ENCODE assay signal across 25 cellular contexts in the genomic region with DNA sequence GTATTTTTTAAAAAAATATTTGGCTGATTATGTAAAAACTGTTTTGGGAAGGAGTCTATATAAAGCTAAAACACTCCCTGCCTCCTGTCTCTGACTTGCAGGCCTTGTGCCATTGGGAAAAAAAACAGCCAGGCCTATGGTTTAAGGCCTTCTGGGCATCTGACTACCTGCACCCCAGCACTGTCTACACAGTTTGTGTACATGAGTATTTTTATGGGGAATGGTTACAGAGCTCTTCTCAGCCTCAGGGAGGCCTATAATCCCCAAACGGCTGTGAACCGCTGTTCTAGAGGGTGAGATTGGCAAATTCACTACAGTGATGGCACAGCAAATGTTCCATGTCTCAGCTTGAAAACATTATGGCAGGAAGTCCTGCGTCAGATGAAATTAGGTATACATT.
DNase-seq lines count a peak whose midpoint lies in the region; ATAC-seq and TF ChIP-seq lines count a peak whose summit lies in the region.
"Had no signal": no experiment of that assay in that cellular context is flagged by ENCODE, and none has a peak within 500 bp of the region (broad histone marks: within the 10 kb centered on the region; RNA-seq: fewer than 3 reads in every experiment).

No MANE protein-coding gene starts in this region.

- H2BK15ac ChIP-seq in mesendoderm (replicated peaks; ENCODE audit: low read depth): no peak overlapping the region

- DNase-seq in caudate nucleus (lab: John Stamatoyannopoulos, UW) (no peak), fibroblast of villous mesenchyme (ENCODE audit: low read depth) (peak; percentile 71), mesendoderm (no peak), tibial artery (no peak), DMS53 (lab: John Stamatoyannopoulos, UW) (no peak)
- no peak for DNase-seq in CD8-positive, alpha-beta T cell
- DNase-seq in stimulated activated CD4-positive, alpha-beta T cell treated with anti-CD3 and anti-CD28 coated beads, Interleukin-4, amount 100 ng/mL, for 4 hours: no peak
- DNase-seq: Caco-2; CD4-positive, alpha-beta T cell; DMS 273 treated with DMSO at 0.1 percent for 48 hours; DND-41; GM23248; H9; HFFc6; KBM-7; NCI-H1105; NCI-H146; NCI-H2029; NCI-H226; NCI-H510A treated with DMSO at 0.1 percent for 48 hours; NCI-H748 treated with DMSO at 0.1 percent for 48 hours; SHP77 treated with DMSO at 0.1 percent for 48 hours had no signal

- no peaks in the 10 kb centered on the region for H3K79me2 ChIP-seq in mesendoderm (ENCODE audit: control insufficient read depth, insufficient read depth, low read length)

- H2AK5ac ChIP-seq in mesendoderm (ENCODE audit: low read length): no peak overlapping the region

- no peak overlapping the region for H3K56ac ChIP-seq in mesendoderm (ENCODE audit: low read length)

- H3K4ac ChIP-seq in mesendoderm (ENCODE audit: low read depth, low read length): no peak overlapping the region

- H3K4me3 Mint-ChIP-seq in CD8-positive, alpha-beta T cell: no peak overlapping the region
- H3K4me3 Mint-ChIP-seq: CD4-positive, alpha-beta T cell; H9; HFFc6 had no signal

- no peak overlapping the region for H4K8ac ChIP-seq in mesendoderm (ENCODE audit: low read depth, low read length)

- H3K9ac ChIP-seq in mesendoderm (ENCODE audit: low read length): no peak overlapping the region
- H3K9ac ChIP-seq: GM23248 had no signal

- no peaks in the 10 kb centered on the region for H3K9me3 ChIP-seq in tibial artery
- no peaks in the 10 kb centered on the region for H3K9me3 ChIP-seq in CD8-positive, alpha-beta T cell (ENCODE audit: low read length)
- H3K9me3 ChIP-seq: Caco-2 had no signal

- no peaks in the 10 kb centered on the region for H3K27me3 ChIP-seq in mesendoderm (ENCODE audit: insufficient read depth, low read length, poor library complexity)
- no peaks in the 10 kb centered on the region for H3K27me3 ChIP-seq in tibial artery
- no peaks in the 10 kb centered on the region for H3K27me3 ChIP-seq in CD8-positive, alpha-beta T cell (ENCODE audit: insufficient read depth, low read length)

- intact Hi-C loops in tibial artery (cut with DNase I; ENCODE audit: low total_unique reads): no loop called here
- intact Hi-C loops in CD8-positive, alpha-beta T cell (cut with DNase I, micrococcal nuclease): no loop called here

- H3K4me1 Mint-ChIP-seq in CD8-positive, alpha-beta T cell (ENCODE audit: low read depth): no peaks in the 10 kb centered on the region

- H3K79me1 ChIP-seq in mesendoderm (ENCODE audit: low read length): no peaks in the 10 kb centered on the region

- no peak overlapping the region for H3K4me2 ChIP-seq in mesendoderm (ENCODE audit: low read length)

- H3K27ac Mint-ChIP-seq in CD8-positive, alpha-beta T cell: no peak overlapping the region
- H3K27ac Mint-ChIP-seq: CD4-positive, alpha-beta T cell had no signal

- H3K9me3 Mint-ChIP-seq in CD8-positive, alpha-beta T cell: no peaks in the 10 kb centered on the region
- H3K9me3 Mint-ChIP-seq: CD4-positive, alpha-beta T cell; H9; HFFc6 had no signal

- POLR2A ChIA-PET in CD8-positive, alpha-beta T cell (lab: Charles Lee): no interaction called here

- peak overlapping the region; percentile 23 for H2BK120ac ChIP-seq in mesendoderm (ENCODE audit: low read depth, low read length)

- CTCF ChIA-PET in CD8-positive, alpha-beta T cell (lab: Charles Lee): no interaction called here

- H3K23ac ChIP-seq in mesendoderm (ENCODE audit: low read length): no peak overlapping the region

- no peak overlapping the region for H2BK5ac ChIP-seq in mesendoderm (ENCODE audit: low read length)

- H3K4me3 ChIP-seq in fibroblast of villous mesenchyme (ENCODE audit: low read depth, low read length): no peak overlapping the region
- no peak overlapping the region for H3K4me3 ChIP-seq in mesendoderm (ENCODE audit: low read length)
- H3K4me3 ChIP-seq in tibial artery: no peak overlapping the region
- H3K4me3 ChIP-seq in CD8-positive, alpha-beta T cell (ENCODE audit: low read depth, low read length): no peak overlapping the region
- H3K4me3 ChIP-seq: GM12878, GM23248 had no signal

- H3K36me3 ChIP-seq in mesendoderm (ENCODE audit: control insufficient read depth, insufficient read depth, low read length): no peaks in the 10 kb centered on the region
- no peaks in the 10 kb centered on the region for H3K36me3 ChIP-seq in tibial artery
- H3K36me3 ChIP-seq in CD8-positive, alpha-beta T cell (ENCODE audit: insufficient read depth, low read length): no peaks in the 10 kb centered on the region

- H3K36me3 Mint-ChIP-seq in CD8-positive, alpha-beta T cell: no peaks in the 10 kb centered on the region

- no peak overlapping the region for H4K5ac ChIP-seq in mesendoderm (ENCODE audit: low read length)

- no peak for ATAC-seq in CD8-positive, alpha-beta T cell
- ATAC-seq: GM12878 had no signal

- H3K27me3 Mint-ChIP-seq in CD8-positive, alpha-beta T cell (ENCODE audit: low read depth): no peaks in the 10 kb centered on the region
- H3K27me3 Mint-ChIP-seq: CD4-positive, alpha-beta T cell had no signal

- H3K18ac ChIP-seq in mesendoderm (ENCODE audit: low read length): no peak overlapping the region

- H3K4me1 ChIP-seq in mesendoderm (ENCODE audit: control insufficient read depth, low read depth, low read length): no peaks in the 10 kb centered on the region
- peaks cover 0 to 17% (median 0%) of the 10 kb centered on the region in 4 donors for H3K4me1 ChIP-seq in tibial artery
- no peaks in the 10 kb centered on the region for H3K4me1 ChIP-seq in CD8-positive, alpha-beta T cell (ENCODE audit: insufficient read depth, low read length)
- H3K4me1 ChIP-seq: Caco-2 had no signal

- no CpG with 5 or more reads among the region's 3 CpGs for WGBS in mesendoderm (ENCODE audit: extremely low coverage, insufficient coverage, low lambda C conversion rate)

- H3K27ac ChIP-seq in caudate nucleus (ENCODE audit: low read depth, low read length): peak overlapping the region; percentile 26
- H3K27ac ChIP-seq in mesendoderm (ENCODE audit: low read depth, low read length): no peak overlapping the region
- peak overlapping the region; percentile 5 to 51 for H3K27ac ChIP-seq in tibial artery
- no peak overlapping the region for H3K27ac ChIP-seq in CD8-positive, alpha-beta T cell (ENCODE audit: low read depth, low read length)
- H3K27ac ChIP-seq: GM23248, HL-60, RWPE1 had no signal

- no peak for TF ChIP-seq CTCF in fibroblast of villous mesenchyme (IDR thresholded peaks at IDR 0.05; ENCODE audit: insufficient read depth, low read depth, low read length)
- no peak for TF ChIP-seq CTCF in tibial artery (IDR thresholded peaks at IDR 0.05)
- no peak for TF ChIP-seq CTCF in CD8-positive, alpha-beta T cell (IDR thresholded peaks at IDR 0.05)

Comparison
In these comparisons a context has a peak if more than half of its experiments do, and no peak if none do; other contexts are left out.
1. H3K27ac ChIP-seq: peak in caudate nucleus (single experiment) and tibial artery (2 of 2); none in mesendoderm (single experiment) and CD8-positive, alpha-beta T cell (single experiment).